8 cellular contexts compared by ENCODE assay signal in the genomic region with DNA sequence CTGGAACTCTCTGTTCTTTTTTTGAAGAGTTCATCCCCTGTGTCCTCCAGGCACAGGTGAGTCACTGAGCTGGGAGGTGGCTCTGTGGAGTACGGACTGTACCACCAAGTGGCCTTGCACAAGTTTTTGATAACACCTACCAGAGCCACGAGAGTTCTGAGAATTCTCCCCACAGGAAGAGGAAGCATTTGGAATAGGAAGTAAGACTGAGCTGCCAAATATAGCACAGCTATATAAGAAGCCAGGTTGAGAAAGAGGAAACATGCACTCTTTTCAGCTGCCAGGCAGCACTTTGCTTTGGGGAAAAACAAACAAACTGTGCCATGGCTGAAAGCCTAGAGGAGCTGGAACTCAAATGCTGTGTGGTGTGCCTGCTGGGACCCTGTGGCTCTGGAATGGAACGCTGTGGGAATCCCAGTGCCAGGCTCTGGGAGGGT.
DNase-seq lines count a peak whose midpoint lies in the region; ATAC-seq and TF ChIP-seq lines count a peak whose summit lies in the region.

No MANE protein-coding gene starts in this region.

- H3K27ac ChIP-seq in IMR-90 (ENCODE audit: insufficient read depth, low read length) = peak overlapping the region; percentile 46

- peaks cover 15% of the 10 kb centered on the region for H3K4me1 ChIP-seq in IMR-90 (ENCODE audit: control insufficient read depth, insufficient read depth, low read length)

- peak overlapping the region; percentile 83 for H2AFZ ChIP-seq in IMR-90 (replicated peaks; ENCODE audit: low read length, poor library complexity)

- H3K14ac ChIP-seq in IMR-90 (replicated peaks; ENCODE audit: low read depth, low read length) = peak overlapping the region; percentile 73; the same call in 1 of the 2 replicates

- CTCF ChIA-PET in IMR-90 (lab: Yijun Ruan, JAX) = interaction anchor here (0.5 kb wide), 1 partner anchor 77 kb away, joined by 3 read pairs; no protein-coding TSS in a partner anchor
- CTCF ChIA-PET in activated CD4-positive, alpha-beta memory T cell treated with anti-CD3 and anti-CD28 coated beads for 36 hours (lab: Charles Lee) = interaction anchor here (0.7 to 6.4 kb wide), 9 partner anchors 10 to 425 kb away, joined by 3 to 82 read pairs (median 5); a partner anchor contains a TSS

- peak overlapping the region; percentile 94 for H4K5ac ChIP-seq in IMR-90 (ENCODE audit: low read depth, low read length)

- intact Hi-C loops in IMR-90 (cut with micrococcal nuclease) = no loop called here
- intact Hi-C loops in activated CD4-positive, alpha-beta memory T cell treated with anti-CD3 and anti-CD28 coated beads for 36 hours (cut with micrococcal nuclease) = loop anchor here (1.0 to 2.0 kb wide), 7 partner anchors 9 to 150 kb away; a partner anchor contains a TSS

- no peaks in the 10 kb centered on the region for H3K9me3 Mint-ChIP-seq in activated CD4-positive, alpha-beta memory T cell treated with anti-CD3 and anti-CD28 coated beads for 36 hours

- peak overlapping the region; percentile 78 for H3K27ac Mint-ChIP-seq in activated CD4-positive, alpha-beta memory T cell treated with anti-CD3 and anti-CD28 coated beads for 36 hours

- peaks cover 77% of the 10 kb centered on the region for H3K4me1 Mint-ChIP-seq in activated CD4-positive, alpha-beta memory T cell treated with anti-CD3 and anti-CD28 coated beads for 36 hours (ENCODE audit: low read depth)

- H3K4me3 ChIP-seq in GM06990 (replicated peaks; ENCODE audit: low read depth, low read length) (no peak overlapping the region), IMR-90 (ENCODE audit: insufficient read depth, low read depth, low read length) (no peak overlapping the region), foreskin fibroblast (ENCODE audit: low read depth in 1 of 2, low read length in 2 of 2) (no peak overlapping the region)

- no peaks in the 10 kb centered on the region for H3K36me3 ChIP-seq in GM06990 (ENCODE audit: control insufficient read depth, insufficient read depth, low read length)
- no peaks in the 10 kb centered on the region for H3K36me3 ChIP-seq in IMR-90 (ENCODE audit: control insufficient read depth, insufficient read depth, low read length)

- H4K91ac ChIP-seq in IMR-90 (ENCODE audit: insufficient read depth, low read depth, low read length) = peak overlapping the region; percentile 57; the same call in 1 of the 2 replicates

- TF ChIP-seq CTCF in GM06990 (IDR thresholded peaks at IDR 0.05; ENCODE audit: insufficient read depth, low read length, poor library complexity, severe bottlenecking) (no peak), IMR-90 (conservative IDR thresholded peaks at IDR 0.05; ENCODE audit: low read depth, low read length) (no peak), foreskin fibroblast (IDR thresholded peaks at IDR 0.05; ENCODE audit: low read depth, low read length) (no peak)

- H2AK5ac ChIP-seq in IMR-90 (ENCODE audit: low read depth, low read length) = peak overlapping the region; percentile 54

- peak overlapping the region; percentile 10 for H3K4me3 Mint-ChIP-seq in activated CD4-positive, alpha-beta memory T cell treated with anti-CD3 and anti-CD28 coated beads for 36 hours

- 40% methylated on average over 1 of the region's 3 CpGs; no CpG with 5 or more reads in 1 of the 2 experiments for WGBS in IMR-90 (ENCODE audit: extremely low coverage in 2 of 2, insufficient read length in 1 of 2), 2 experiments

- H3K79me1 ChIP-seq in IMR-90 (ENCODE audit: low read depth in 1 of 2, low read length in 2 of 2) = no peaks in the 10 kb centered on the region

- peak overlapping the region; percentile 30 for H2BK15ac ChIP-seq in IMR-90 (ENCODE audit: low read depth, low read length)

- no peak; the same call in 1 of the 2 replicates for ATAC-seq in IMR-90 (ENCODE audit: low read depth)
- ATAC-seq in GM19324 (IDR thresholded peaks at IDR 0.05; ENCODE audit: low FRiP score, unreplicated experiment) = no peak
- ATAC-seq in HG03571 (IDR thresholded peaks at IDR 0.05; ENCODE audit: unreplicated experiment) = no peak
- ATAC-seq in HG02970 (IDR thresholded peaks at IDR 0.05; ENCODE audit: low FRiP score, unreplicated experiment) = no peak

- no peak overlapping the region for H3K4me2 ChIP-seq in IMR-90 (ENCODE audit: low read depth, low read length)

- H3K9ac ChIP-seq in IMR-90 (ENCODE audit: low read depth, low read length) = no peak overlapping the region

- H4K20me1 ChIP-seq in IMR-90 (ENCODE audit: insufficient read depth, low read length) = no peaks in the 10 kb centered on the region

- dilution Hi-C loops in IMR-90 (cut with HindIII; ENCODE audit: low sequenced_read_pairs, unreplicated experiment) = no loop called here

- H2BK20ac ChIP-seq in IMR-90 (ENCODE audit: low read depth, low read length) = peak overlapping the region; percentile 80; the same call in 1 of the 2 replicates

- H2AK9ac ChIP-seq in IMR-90 (replicated peaks; ENCODE audit: low read depth, low read length, poor library complexity) = peak overlapping the region; percentile 46

- no TSS peak for BruUV-seq in IMR-90 (replicated peaks; lab: Mats Ljungman, UMichigan)

- in situ Hi-C loops in IMR-90 (cut with MboI; ENCODE audit: low sequenced_read_pairs) = loop anchor here (5.0 kb wide), 1 partner anchor 144 kb away; no protein-coding TSS in a partner anchor

- H3K18ac ChIP-seq in IMR-90 (ENCODE audit: low read depth, low read length) = peak overlapping the region; percentile 81

- POLR2A ChIA-PET in IMR-90 (lab: Charles Lee; ENCODE audit: unreplicated experiment) = no interaction called here
- POLR2A ChIA-PET in activated CD4-positive, alpha-beta memory T cell treated with anti-CD3 and anti-CD28 coated beads for 36 hours (lab: Charles Lee) = interaction anchor here (0.6 to 2.7 kb wide), 10 partner anchors 15 to 151 kb away, joined by 3 to 15 read pairs (median 4); a partner anchor contains a TSS

- DNase-seq in GM06990 (ENCODE audit: extremely low read depth, insufficient read length) (peak; percentile 26), IMR-90 (no peak), foreskin fibroblast (peak; percentile 47), pulmonary artery endothelial cell (ENCODE audit: low read depth, low spot score) (peak; percentile 13)
- DNase-seq in activated CD4-positive, alpha-beta memory T cell treated with anti-CD3 and anti-CD28 coated beads for 36 hours = peak; percentile 66

- H2BK5ac ChIP-seq in IMR-90 (ENCODE audit: low read depth, low read length, poor library complexity, severe bottlenecking) = peak overlapping the region; percentile 5

- peak overlapping the region; percentile 57 to 67; a peak in 2 of 4 replicates for H4K8ac ChIP-seq in IMR-90 (ENCODE audit: low read depth in 2 of 2, low read length in 2 of 2)

- H3K27me3 ChIP-seq in GM06990 (replicated peaks; ENCODE audit: control insufficient read depth, insufficient read depth, low read length) (no peaks in the 10 kb centered on the region), IMR-90 (ENCODE audit: control insufficient read depth, insufficient read depth, low read length) (no peaks in the 10 kb centered on the region)

- H3K23ac ChIP-seq in IMR-90 (ENCODE audit: low read depth, low read length) = peak overlapping the region; percentile 48; the same call in 1 of the 2 replicates

- no peak overlapping the region for H3K56ac ChIP-seq in IMR-90 (ENCODE audit: extremely low read depth, insufficient read depth, low read length)

- H3K9me1 ChIP-seq in IMR-90 (ENCODE audit: insufficient read depth, low read length) = peaks cover 9% of the 10 kb centered on the region

- TF ChIP-seq POLR2A in IMR-90 (IDR thresholded peaks at IDR 0.05; ENCODE audit: low read depth, low read length) = no peak

- peak overlapping the region; percentile 68 for H2BK120ac ChIP-seq in IMR-90 (ENCODE audit: low read depth, low read length)

- H3K27me3 Mint-ChIP-seq in activated CD4-positive, alpha-beta memory T cell treated with anti-CD3 and anti-CD28 coated beads for 36 hours = no peaks in the 10 kb centered on the region

- no peaks in the 10 kb centered on the region for H3K36me3 Mint-ChIP-seq in activated CD4-positive, alpha-beta memory T cell treated with anti-CD3 and anti-CD28 coated beads for 36 hours

- no peak for TF ChIP-seq RAD21 in IMR-90 (IDR thresholded peaks at IDR 0.05; ENCODE audit: low read length)

- no peaks in the 10 kb centered on the region for H3K9me3 ChIP-seq in IMR-90 (ENCODE audit: control insufficient read depth, insufficient read depth, low read length)

- H3K4ac ChIP-seq in IMR-90 (ENCODE audit: low read depth, low read length) = peak overlapping the region; percentile 52; the same call in 1 of the 2 replicates

TF ChIP-seq in IMR-90, 13 proteins besides CTCF, POLR2A, EP300 and RAD21 (continues in another document):
- no peak for TF ChIP-seq RFX5 (IDR thresholded peaks at IDR 0.05; ENCODE audit: low read depth, low read length)
- TF ChIP-seq, protein P1, sequence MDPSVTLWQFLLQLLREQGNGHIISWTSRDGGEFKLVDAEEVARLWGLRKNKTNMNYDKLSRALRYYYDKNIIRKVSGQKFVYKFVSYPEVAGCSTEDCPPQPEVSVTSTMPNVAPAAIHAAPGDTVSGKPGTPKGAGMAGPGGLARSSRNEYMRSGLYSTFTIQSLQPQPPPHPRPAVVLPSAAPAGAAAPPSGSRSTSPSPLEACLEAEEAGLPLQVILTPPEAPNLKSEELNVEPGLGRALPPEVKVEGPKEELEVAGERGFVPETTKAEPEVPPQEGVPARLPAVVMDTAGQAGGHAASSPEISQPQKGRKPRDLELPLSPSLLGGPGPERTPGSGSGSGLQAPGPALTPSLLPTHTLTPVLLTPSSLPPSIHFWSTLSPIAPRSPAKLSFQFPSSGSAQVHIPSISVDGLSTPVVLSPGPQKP (IDR thresholded peaks at IDR 0.05; ENCODE audit: borderline replicate concordance, low read depth, low read length) = no peak
- TF ChIP-seq MXI1 (IDR thresholded peaks at IDR 0.05; ENCODE audit: borderline replicate concordance, low read depth, low read length) = no peak
- no peak for TF ChIP-seq NFE2L2 (IDR thresholded peaks at IDR 0.05; ENCODE audit: low read depth, low read length)
- TF ChIP-seq, protein P2, sequence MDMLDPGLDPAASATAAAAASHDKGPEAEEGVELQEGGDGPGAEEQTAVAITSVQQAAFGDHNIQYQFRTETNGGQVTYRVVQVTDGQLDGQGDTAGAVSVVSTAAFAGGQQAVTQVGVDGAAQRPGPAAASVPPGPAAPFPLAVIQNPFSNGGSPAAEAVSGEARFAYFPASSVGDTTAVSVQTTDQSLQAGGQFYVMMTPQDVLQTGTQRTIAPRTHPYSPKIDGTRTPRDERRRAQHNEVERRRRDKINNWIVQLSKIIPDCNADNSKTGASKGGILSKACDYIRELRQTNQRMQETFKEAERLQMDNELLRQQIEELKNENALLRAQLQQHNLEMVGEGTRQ (IDR thresholded peaks at IDR 0.05; ENCODE audit: low read depth, low read length) = no peak
- no peak for TF ChIP-seq RCOR1 (IDR thresholded peaks at IDR 0.05; ENCODE audit: insufficient replicate concordance, low read length)
- no peak for TF ChIP-seq MAZ (IDR thresholded peaks at IDR 0.05; ENCODE audit: borderline replicate concordance, low read depth, low read length)
- TF ChIP-seq MAFK (IDR thresholded peaks at IDR 0.05; ENCODE audit: low read depth, low read length) = no peak
- TF ChIP-seq CEBPB (IDR thresholded peaks at IDR 0.05; ENCODE audit: low read depth, low read length) = no peak
- TF ChIP-seq BHLHE40 (IDR thresholded peaks at IDR 0.05; ENCODE audit: low read depth, low read length) = no peak
- no peak for TF ChIP-seq CHD1 (IDR thresholded peaks at IDR 0.05; ENCODE audit: low read depth, low read length)
